Comparison of ENCODE assay signal across 8 cellular contexts in the genomic region with DNA sequence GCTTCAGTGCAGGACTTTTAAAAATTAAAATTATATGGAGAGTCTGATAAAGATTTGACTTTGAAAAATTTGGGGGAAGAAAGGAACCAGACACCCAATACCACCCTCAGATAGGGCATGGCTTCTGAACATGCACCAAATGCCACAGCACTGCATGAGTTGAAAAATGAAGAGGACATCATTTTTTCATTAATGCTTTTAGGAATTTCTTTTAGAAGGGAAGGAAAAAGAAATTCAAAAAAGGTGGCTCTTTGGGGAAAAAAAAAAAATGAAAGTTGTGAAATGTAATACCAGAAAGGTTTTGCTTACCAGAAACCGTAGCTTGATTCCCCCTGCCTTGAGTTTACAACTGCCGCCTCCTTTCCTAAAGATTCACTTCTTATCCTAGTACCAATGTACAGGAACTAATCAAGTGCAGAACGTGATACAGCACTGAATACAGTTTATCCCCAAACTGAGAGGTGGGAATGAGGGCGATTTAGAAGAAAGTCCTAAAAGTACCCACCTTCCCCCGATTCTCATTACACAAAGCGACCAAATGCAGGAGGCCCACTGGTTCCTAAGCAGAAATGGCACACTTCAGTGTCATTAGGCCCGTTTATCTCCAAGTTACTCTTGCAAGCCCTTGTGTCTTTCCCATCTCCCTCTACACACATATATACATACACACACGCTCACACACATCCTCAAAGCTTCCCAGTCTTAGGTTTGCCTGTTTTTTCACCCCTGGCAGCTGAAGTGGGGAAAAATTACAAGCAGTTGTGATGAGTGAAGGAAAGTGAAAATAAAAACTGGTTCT. TPM values are rescaled to one million over a fixed set of nuclear protein-coding genes. Genes with fewer than 3 reads are reported as not detected.
DNase-seq lines count a peak whose midpoint lies in the region; ATAC-seq and TF ChIP-seq lines count a peak whose summit lies in the region.

No MANE protein-coding gene starts in this region.

- no peaks in the 10 kb centered on the region for H3K27me3 ChIP-seq in left lung
- H3K27me3 ChIP-seq in tibial artery, result no peaks in the 10 kb centered on the region

- H3K4me1 ChIP-seq in left lung (peaks cover 33 to 47% of the 10 kb centered on the region in 2 donors), tibial artery (peaks cover 0 to 65% (median 43%) of the 10 kb centered on the region in 4 donors)

- H3K4me3 ChIP-seq in left lung (peak overlapping the region in 1 of 2 donors; percentile 81), tibial artery (peak overlapping the region; percentile 87 to 90)

- ATAC-seq in activated T-cell treated with anti-CD3 and anti-CD28 coated beads, Interleukin-2, amount 50 U/mL, for 72 hours (replicated peaks in 1 of 2), result no peak
- ATAC-seq in left lung (no peak), HG03432 (IDR thresholded peaks at IDR 0.05; ENCODE audit: unreplicated experiment) (no peak), HG03378 (IDR thresholded peaks at IDR 0.05; ENCODE audit: unreplicated experiment) (no peak)

- peaks cover 74% of the 10 kb centered on the region for H3K4me1 Mint-ChIP-seq in activated T-cell treated with anti-CD3 and anti-CD28 coated beads, Interleukin-2, amount 50 U/mL, for 72 hours (ENCODE audit: low read depth)
- peaks cover 64% of the 10 kb centered on the region for H3K4me1 Mint-ChIP-seq in activated naive CD8-positive, alpha-beta T cell (ENCODE audit: low read depth)

- H3K27ac ChIP-seq in left lung (peak overlapping the region; percentile 96 to 99), tibial artery (peak overlapping the region; percentile 96 to 98)

- TF ChIP-seq CTCF in left lung (IDR thresholded peaks at IDR 0.05) (no peak), tibial artery (IDR thresholded peaks at IDR 0.05) (no peak)

- H3K36me3 ChIP-seq in left lung (peaks cover 0 to 27% of the 10 kb centered on the region in 2 donors), tibial artery (peaks cover 15 to 17% (median 16%) of the 10 kb centered on the region in 3 donors)

- H3K27ac Mint-ChIP-seq in activated T-cell treated with anti-CD3 and anti-CD28 coated beads, Interleukin-2, amount 50 U/mL, for 72 hours, result peak overlapping the region; percentile 100
- H3K27ac Mint-ChIP-seq in activated naive CD8-positive, alpha-beta T cell, result peak overlapping the region; percentile 100

- intact Hi-C loops in left lung (cut with DNase I) (no loop called here), tibial artery (cut with DNase I; ENCODE audit: low total_unique reads) (no loop called here)

- DNase-seq in activated T-cell treated with anti-CD3 and anti-CD28 coated beads, Interleukin-2, amount 50 U/mL, for 72 hours, result peak in 1 of 2 donors; percentile 21
- no peak for DNase-seq in activated T-cell treated with anti-CD3 and anti-CD28 coated beads, Interleukin-2, amount 50 U/mL, for 48 hours
- DNase-seq in left lung, result no peak
- no peak for DNase-seq in tibial artery
- no peak for DNase-seq in kidney tubule cell (ENCODE audit: low spot score)

- H3K27me3 Mint-ChIP-seq in activated T-cell treated with anti-CD3 and anti-CD28 coated beads, Interleukin-2, amount 50 U/mL, for 72 hours (ENCODE audit: low read depth), result no peaks in the 10 kb centered on the region
- no peaks in the 10 kb centered on the region for H3K27me3 Mint-ChIP-seq in activated naive CD8-positive, alpha-beta T cell

- H3K4me3 Mint-ChIP-seq in activated T-cell treated with anti-CD3 and anti-CD28 coated beads, Interleukin-2, amount 50 U/mL, for 72 hours, result peak overlapping the region; percentile 97 to 98
- peak overlapping the region; percentile 99 for H3K4me3 Mint-ChIP-seq in activated naive CD8-positive, alpha-beta T cell

- H3K36me3 Mint-ChIP-seq in activated T-cell treated with anti-CD3 and anti-CD28 coated beads, Interleukin-2, amount 50 U/mL, for 72 hours (ENCODE audit: insufficient read depth in 2 of 2), result peaks cover 41 to 67% of the 10 kb centered on the region in 2 donors
- H3K36me3 Mint-ChIP-seq in activated naive CD8-positive, alpha-beta T cell, result peaks cover 30% of the 10 kb centered on the region

- H3K9me3 ChIP-seq in left lung, result no peaks in the 10 kb centered on the region
- H3K9me3 ChIP-seq in tibial artery, result no peaks in the 10 kb centered on the region

- H3K9me3 Mint-ChIP-seq in activated T-cell treated with anti-CD3 and anti-CD28 coated beads, Interleukin-2, amount 50 U/mL, for 72 hours, result no peaks in the 10 kb centered on the region
- no peaks in the 10 kb centered on the region for H3K9me3 Mint-ChIP-seq in activated naive CD8-positive, alpha-beta T cell (ENCODE audit: low read depth)

RNA-seq across cellular contexts. Expression of a gene that starts 2.8 kb away (rescaled TPM):
- total RNA-seq in activated T-cell treated with anti-CD3 and anti-CD28 coated beads, Interleukin-2, amount 50 U/mL, for 72 hours, result 100 to 1,000 TPM; 138 to 154 TPM
- total RNA-seq in left lung, result 10 to 100 TPM; 44.9 to 71.1 TPM

RNA-seq across cellular contexts. Expression of a gene that starts 3.4 kb away (rescaled TPM):
- 100 to 1,000 TPM; 109 to 132 TPM for total RNA-seq in activated T-cell treated with anti-CD3 and anti-CD28 coated beads, Interleukin-2, amount 50 U/mL, for 72 hours
- total RNA-seq in left lung, result 10 to 100 TPM; 36.6 to 54.7 TPM

RNA-seq across cellular contexts. Expression of a gene that starts 12.4 kb away (rescaled TPM):
- 10 to 100 TPM in 1 of 2 donors, 1 to 10 TPM in 1; 8.3 to 14.2 TPM for total RNA-seq in activated T-cell treated with anti-CD3 and anti-CD28 coated beads, Interleukin-2, amount 50 U/mL, for 72 hours
- 10 to 100 TPM in 1 of 2 donors, 1 to 10 TPM in 1; 8.6 to 10.6 TPM for total RNA-seq in left lung

RNA-seq across cellular contexts. Expression of a gene that starts 32.7 kb away (rescaled TPM):
- total RNA-seq in activated T-cell treated with anti-CD3 and anti-CD28 coated beads, Interleukin-2, amount 50 U/mL, for 72 hours, result 10 to 100 TPM; 25.8 to 36.0 TPM
- 10 to 100 TPM; 15.2 to 16.4 TPM for total RNA-seq in left lung

RNA-seq across cellular contexts. Expression of a gene that starts 43.0 kb away (rescaled TPM):
- 10 to 100 TPM; 64.6 to 68.1 TPM for total RNA-seq in activated T-cell treated with anti-CD3 and anti-CD28 coated beads, Interleukin-2, amount 50 U/mL, for 72 hours
- total RNA-seq in left lung, result 10 to 100 TPM; 37.9 to 47.6 TPM
